ENCODE assay signal across 31 cellular contexts in the genomic region with DNA sequence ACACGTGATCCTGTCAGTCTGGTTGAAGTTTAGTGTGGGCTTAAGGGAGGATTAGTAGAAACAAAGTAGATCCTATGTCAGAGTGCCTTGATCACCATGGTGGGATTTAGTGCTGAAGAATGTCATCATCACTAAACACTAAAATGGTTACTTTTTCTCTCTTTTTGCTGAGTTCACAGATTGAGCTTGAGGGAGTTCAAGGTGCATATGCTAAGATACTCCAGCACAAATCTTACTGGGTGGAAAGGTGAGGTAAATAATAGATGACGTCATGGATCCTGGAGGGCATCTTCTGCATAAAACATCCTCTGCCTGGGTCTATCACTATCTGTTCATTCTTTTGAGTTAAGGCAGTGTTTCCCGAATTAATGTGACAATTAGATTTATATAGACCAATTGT. TPM values are rescaled to one million over a fixed set of nuclear protein-coding genes. Genes with fewer than 3 reads are reported as not detected.
"Had no signal": no experiment of that assay in that cellular context is flagged by ENCODE, and none has a peak within 500 bp of the region (broad histone marks: within the 10 kb centered on the region; RNA-seq: fewer than 3 reads in every experiment).

No MANE protein-coding gene starts in this region.

- H3K36me3 ChIP-seq: ascending aorta, breast epithelium, cardiac muscle cell, colonic mucosa, esophagus squamous epithelium, gastroesophageal sphincter, heart right ventricle had no signal

- H3K4me1 ChIP-seq: ascending aorta, breast epithelium, colonic mucosa, esophagus squamous epithelium, gastroesophageal sphincter, heart right ventricle had no signal

- H3K27ac Mint-ChIP-seq: activated CD4-positive, alpha-beta memory T cell treated with anti-CD3 and anti-CD28 coated beads, Interleukin-2, amount 10 ng/mL, durations not matched to agents 7 days and 5 days; activated CD4-positive, alpha-beta T cell treated with anti-CD3 and anti-CD28 coated beads, Interleukin-2, amount 10 ng/mL, durations not matched to agents 7 days and 5 days; activated naive CD4-positive, alpha-beta T cell treated with anti-CD3 and anti-CD28 coated beads, Interleukin-2, amount 10 ng/mL, durations not matched to agents 7 days and 5 days; activated naive CD4-positive, alpha-beta T cell treated with anti-CD3 and anti-CD28 coated beads, Interleukin-2, amount 50 U/mL, for 72 hours; activated naive CD8-positive, alpha-beta T cell treated with anti-CD3 and anti-CD28 coated beads, Interleukin-2, amount 10 ng/mL, durations not matched to agents 7 days and 5 days; activated T-cell treated with anti-CD3 and anti-CD28 coated beads, Interleukin-2, amount 50 U/mL, for 24 hours; activated T-cell treated with anti-CD3 and anti-CD28 coated beads, Interleukin-2, amount 50 U/mL, for 72 hours; brain had no signal

- H3K4me3 ChIP-seq: ascending aorta, breast epithelium, cardiac muscle cell, colonic mucosa, esophagus squamous epithelium, gastroesophageal sphincter, heart right ventricle had no signal

- H3K27me3 ChIP-seq: ascending aorta, breast epithelium, cardiac muscle cell, colonic mucosa had no signal

- H3K4me1 Mint-ChIP-seq: activated CD4-positive, alpha-beta memory T cell treated with anti-CD3 and anti-CD28 coated beads, Interleukin-2, amount 10 ng/mL, durations not matched to agents 7 days and 5 days; activated CD4-positive, alpha-beta T cell treated with anti-CD3 and anti-CD28 coated beads, Interleukin-2, amount 10 ng/mL, durations not matched to agents 7 days and 5 days; activated naive CD4-positive, alpha-beta T cell treated with anti-CD3 and anti-CD28 coated beads, Interleukin-2, amount 10 ng/mL, durations not matched to agents 7 days and 5 days; activated naive CD8-positive, alpha-beta T cell treated with anti-CD3 and anti-CD28 coated beads, Interleukin-2, amount 10 ng/mL, durations not matched to agents 7 days and 5 days had no signal

- H3K27ac ChIP-seq: ascending aorta, breast epithelium, cardiac muscle cell, epithelial cell of prostate, esophagus squamous epithelium, gastroesophageal sphincter, heart right ventricle had no signal

- H3K9me3 Mint-ChIP-seq: activated CD4-positive, alpha-beta memory T cell treated with anti-CD3 and anti-CD28 coated beads, Interleukin-2, amount 10 ng/mL, durations not matched to agents 7 days and 5 days; activated CD4-positive, alpha-beta T cell treated with anti-CD3 and anti-CD28 coated beads, Interleukin-2, amount 10 ng/mL, durations not matched to agents 7 days and 5 days; activated naive CD4-positive, alpha-beta T cell treated with anti-CD3 and anti-CD28 coated beads, Interleukin-2, amount 10 ng/mL, durations not matched to agents 7 days and 5 days; activated naive CD4-positive, alpha-beta T cell treated with anti-CD3 and anti-CD28 coated beads, Interleukin-2, amount 50 U/mL, for 72 hours; activated naive CD8-positive, alpha-beta T cell treated with anti-CD3 and anti-CD28 coated beads, Interleukin-2, amount 10 ng/mL, durations not matched to agents 7 days and 5 days; activated T-cell treated with anti-CD3 and anti-CD28 coated beads, Interleukin-2, amount 50 U/mL, for 24 hours; activated T-cell treated with anti-CD3 and anti-CD28 coated beads, Interleukin-2, amount 50 U/mL, for 72 hours; brain had no signal

- H3K9me3 ChIP-seq: ascending aorta, breast epithelium, colonic mucosa, esophagus squamous epithelium, gastroesophageal sphincter, heart right ventricle had no signal

- FAIRE-seq: endometrium, endothelial cell of umbilical vein had no signal

- H3K4me3 Mint-ChIP-seq: activated CD4-positive, alpha-beta memory T cell treated with anti-CD3 and anti-CD28 coated beads, Interleukin-2, amount 10 ng/mL, durations not matched to agents 7 days and 5 days; activated CD4-positive, alpha-beta T cell treated with anti-CD3 and anti-CD28 coated beads, Interleukin-2, amount 10 ng/mL, durations not matched to agents 7 days and 5 days; activated naive CD4-positive, alpha-beta T cell treated with anti-CD3 and anti-CD28 coated beads, Interleukin-2, amount 10 ng/mL, durations not matched to agents 7 days and 5 days; activated naive CD8-positive, alpha-beta T cell treated with anti-CD3 and anti-CD28 coated beads, Interleukin-2, amount 10 ng/mL, durations not matched to agents 7 days and 5 days; activated T-cell treated with anti-CD3 and anti-CD28 coated beads, Interleukin-2, amount 50 U/mL, for 24 hours; activated T-cell treated with anti-CD3 and anti-CD28 coated beads, Interleukin-2, amount 50 U/mL, for 72 hours; brain had no signal

- DNase-seq: activated CD4-positive, alpha-beta memory T cell treated with anti-CD3 and anti-CD28 coated beads, Interleukin-2, amount 10 ng/mL, durations not matched to agents 7 days and 5 days; activated CD4-positive, alpha-beta T cell treated with anti-CD3 and anti-CD28 coated beads for 1 hour; activated CD4-positive, alpha-beta T cell treated with anti-CD3 and anti-CD28 coated beads for 4 hours; activated CD4-positive, alpha-beta T cell treated with anti-CD3 and anti-CD28 coated beads, Interleukin-2, amount 10 ng/mL, durations not matched to agents 7 days and 5 days; activated CD4-positive, alpha-beta T cell treated with anti-CD3 and anti-CD28 coated beads, Interleukin-2, amount 50 U/mL, for 4 hours; activated CD8-positive, alpha-beta memory T cell treated with anti-CD3 and anti-CD28 coated beads, Interleukin-2, amount 50 U/mL, for 48 hours; activated gamma-delta T cell; activated naive CD4-positive, alpha-beta T cell; activated naive CD4-positive, alpha-beta T cell treated with anti-CD3 and anti-CD28 coated beads, Interleukin-2, amount 10 ng/mL, durations not matched to agents 7 days and 5 days; activated naive CD8-positive, alpha-beta T cell treated with anti-CD3 and anti-CD28 coated beads, Interleukin-2, amount 10 ng/mL, durations not matched to agents 7 days and 5 days; activated T-cell treated with anti-CD3 and anti-CD28 coated beads for 4 hours; activated T-cell treated with anti-CD3 and anti-CD28 coated beads, Interleukin-2, amount 50 U/mL, for 24 hours; activated T-cell treated with anti-CD3 and anti-CD28 coated beads, Interleukin-2, amount 50 U/mL, for 72 hours; central memory CD4-positive, alpha-beta T cell; cerebellar nuclear complex; colonic mucosa; effector CD8-positive, alpha-beta T cell; esophagus squamous epithelium; foreskin melanocyte; heart right ventricle; T-helper 2 cell had no signal

- ATAC-seq: activated naive CD4-positive, alpha-beta T cell treated with anti-CD3 and anti-CD28 coated beads, Interleukin-2, amount 50 U/mL, for 72 hours; activated T-cell treated with anti-CD3 and anti-CD28 coated beads, Interleukin-2, amount 50 U/mL, for 72 hours; gastroesophageal sphincter; heart right ventricle had no signal

- H3K36me3 Mint-ChIP-seq: activated naive CD4-positive, alpha-beta T cell treated with anti-CD3 and anti-CD28 coated beads, Interleukin-2, amount 10 ng/mL, durations not matched to agents 7 days and 5 days; activated naive CD4-positive, alpha-beta T cell treated with anti-CD3 and anti-CD28 coated beads, Interleukin-2, amount 50 U/mL, for 72 hours; activated naive CD8-positive, alpha-beta T cell treated with anti-CD3 and anti-CD28 coated beads, Interleukin-2, amount 10 ng/mL, durations not matched to agents 7 days and 5 days had no signal

- H3K27me3 Mint-ChIP-seq: brain had no signal

RNA-seq across cellular contexts. Expression of gene GALNT8, which starts 4.9 kb away (rescaled TPM):
- total RNA-seq: ascending aorta had no signal
- polyA plus RNA-seq: fibroblast of lung had no signal
